In the genomic region with DNA sequence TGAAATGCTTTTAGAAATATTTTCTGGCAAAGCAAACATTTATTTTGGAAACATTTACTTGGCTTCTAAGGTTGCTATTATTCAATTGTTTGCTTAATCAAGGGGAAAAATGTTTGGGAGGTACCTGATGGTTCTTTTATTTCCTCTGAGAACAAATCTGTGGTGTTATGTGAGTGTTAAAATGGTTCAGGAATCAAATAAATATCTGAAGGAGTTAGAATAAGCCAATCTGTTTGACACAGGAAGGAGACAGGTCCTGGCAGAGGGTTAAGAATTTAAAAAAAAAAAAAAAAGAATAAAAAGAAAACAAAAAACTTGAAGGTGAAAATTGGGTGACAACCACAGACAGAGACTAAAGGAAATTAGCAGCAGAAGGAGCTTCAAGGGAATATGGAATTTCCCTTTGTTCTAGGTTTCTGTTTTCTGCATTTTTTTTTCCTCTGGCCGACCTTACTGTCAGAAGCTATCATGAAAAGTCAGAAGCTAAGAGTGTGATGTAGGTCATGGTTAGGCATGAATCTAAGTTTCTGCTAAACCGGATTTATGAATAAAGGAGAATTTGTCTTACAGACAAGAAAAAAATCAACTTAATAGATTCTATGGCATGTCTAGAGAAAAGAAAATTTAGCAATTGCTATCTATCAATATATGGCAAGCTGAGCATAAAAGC, we compare ENCODE assay signal across 23 cellular contexts.
"Had no signal": no experiment of that assay in that cellular context is flagged by ENCODE, and none has a peak within 500 bp of the region (broad histone marks: within the 10 kb centered on the region; RNA-seq: fewer than 3 reads in every experiment).

No MANE protein-coding gene starts in this region.

- H3K27ac ChIP-seq: body of pancreas, cardiac muscle cell, esophagus squamous epithelium, gastrocnemius medialis, neural progenitor cell, spleen, thoracic aorta had no signal

- H3K9ac ChIP-seq: neural progenitor cell had no signal

- H3K27me3 ChIP-seq: body of pancreas, cardiac muscle cell, esophagus squamous epithelium, gastrocnemius medialis, neural progenitor cell, spleen had no signal

- DNase-seq: activated CD4-positive, alpha-beta memory T cell treated with anti-CD3 and anti-CD28 coated beads for 36 hours; activated CD4-positive, alpha-beta T cell treated with anti-CD3 and anti-CD28 coated beads for 48 hours; activated CD4-positive, CD25-positive, alpha-beta regulatory T cell; activated effector memory CD4-positive, alpha-beta T cell treated with anti-CD3 and anti-CD28 coated beads, Interleukin-2, amount 50 U/mL, for 16 hours; activated naive CD4-positive, alpha-beta T cell treated with anti-CD3 and anti-CD28 coated beads, Interleukin-2, amount 10 ng/mL, durations not matched to agents 7 days and 5 days; body of pancreas; effector memory CD4-positive, alpha-beta T cell; esophagus squamous epithelium; gastrocnemius medialis; head of caudate nucleus; hypothalamus; left cardiac atrium; naive B cell; spleen; stimulated activated CD4-positive, alpha-beta T cell treated with anti-CD3 and anti-CD28 coated beads, Interleukin-4, amount 100 ng/mL, for 1 hour; stimulated activated naive CD4-positive, alpha-beta T cell; T1000 had no signal

- H3K4me3 Mint-ChIP-seq: activated CD4-positive, alpha-beta memory T cell treated with anti-CD3 and anti-CD28 coated beads for 36 hours; activated naive CD4-positive, alpha-beta T cell treated with anti-CD3 and anti-CD28 coated beads, Interleukin-2, amount 10 ng/mL, durations not matched to agents 7 days and 5 days; naive B cell; neural progenitor cell; T-helper 1 cell treated with Interleukin-12 subunit alpha and Interleukin-12 subunit beta and Interleukin-4 antibody, amounts not matched to agents 30 μg/mL and 1 μg/mL, for 36 hours; type B pancreatic cell had no signal

- H3K36me3 ChIP-seq: cardiac muscle cell, esophagus squamous epithelium, gastrocnemius medialis, neural progenitor cell, spleen, thoracic aorta had no signal

- H3K36me3 Mint-ChIP-seq: activated CD4-positive, alpha-beta memory T cell treated with anti-CD3 and anti-CD28 coated beads for 36 hours; activated naive CD4-positive, alpha-beta T cell treated with anti-CD3 and anti-CD28 coated beads, Interleukin-2, amount 10 ng/mL, durations not matched to agents 7 days and 5 days; type B pancreatic cell had no signal

- H3K4me1 Mint-ChIP-seq: activated naive CD4-positive, alpha-beta T cell treated with anti-CD3 and anti-CD28 coated beads, Interleukin-2, amount 10 ng/mL, durations not matched to agents 7 days and 5 days; naive B cell; neural progenitor cell had no signal

- H3K27ac Mint-ChIP-seq: activated CD4-positive, alpha-beta memory T cell treated with anti-CD3 and anti-CD28 coated beads for 36 hours; activated naive CD4-positive, alpha-beta T cell treated with anti-CD3 and anti-CD28 coated beads, Interleukin-2, amount 10 ng/mL, durations not matched to agents 7 days and 5 days; naive B cell; neural progenitor cell; progenitor cell of endocrine pancreas; T-helper 1 cell treated with Interleukin-12 subunit alpha and Interleukin-12 subunit beta and Interleukin-4 antibody, amounts not matched to agents 30 μg/mL and 1 μg/mL, for 36 hours; type B pancreatic cell had no signal

- H2AFZ ChIP-seq: neural progenitor cell had no signal

- H3K9me3 Mint-ChIP-seq: activated CD4-positive, alpha-beta memory T cell treated with anti-CD3 and anti-CD28 coated beads for 36 hours; activated naive CD4-positive, alpha-beta T cell treated with anti-CD3 and anti-CD28 coated beads, Interleukin-2, amount 10 ng/mL, durations not matched to agents 7 days and 5 days; neural progenitor cell; T-helper 1 cell treated with Interleukin-12 subunit alpha and Interleukin-12 subunit beta and Interleukin-4 antibody, amounts not matched to agents 30 μg/mL and 1 μg/mL, for 36 hours; type B pancreatic cell had no signal

- H3K4me3 ChIP-seq: body of pancreas, cardiac muscle cell, esophagus squamous epithelium, gastrocnemius medialis, neural progenitor cell, spleen, thoracic aorta had no signal

- ATAC-seq: body of pancreas, gastrocnemius medialis, left cardiac atrium had no signal

- H3K27me3 Mint-ChIP-seq: activated CD4-positive, alpha-beta memory T cell treated with anti-CD3 and anti-CD28 coated beads for 36 hours; activated naive CD4-positive, alpha-beta T cell treated with anti-CD3 and anti-CD28 coated beads, Interleukin-2, amount 10 ng/mL, durations not matched to agents 7 days and 5 days; naive B cell; progenitor cell of endocrine pancreas; type B pancreatic cell had no signal

- H3K4me1 ChIP-seq: body of pancreas, esophagus squamous epithelium, gastrocnemius medialis, neural progenitor cell, spleen had no signal

- H3K9me3 ChIP-seq: body of pancreas, esophagus squamous epithelium, gastrocnemius medialis, spleen, thoracic aorta had no signal

- H3K4me2 ChIP-seq: neural progenitor cell had no signal
